In genomic region chr20:1323256-1323655, GRCh38 we compare ENCODE assay signal across 1 cellular context.
TF ChIP-seq lines count a peak whose summit lies in the region.

No MANE protein-coding gene starts in this region.

TF ChIP-seq in GM23338, 12 proteins besides CTCF, POLR2A, EP300 and RAD21 (continued from another document):
- no peak for TF ChIP-seq ZNF462 (CRISPR knock-in tag; IDR thresholded peaks at IDR 0.05)
- no peak for TF ChIP-seq EZH2 (IDR thresholded peaks at IDR 0.05; ENCODE audit: low read depth, unreplicated experiment)
- no peak for TF ChIP-seq REST (IDR thresholded peaks at IDR 0.05; ENCODE audit: unreplicated experiment)
- no peak for TF ChIP-seq ZNF331 (CRISPR knock-in tag; IDR thresholded peaks at IDR 0.05; ENCODE audit: low read depth)
- TF ChIP-seq ETS1 (IDR thresholded peaks at IDR 0.05), result no peak
- TF ChIP-seq JUNB (IDR thresholded peaks at IDR 0.05; ENCODE audit: unreplicated experiment), result no peak
- TF ChIP-seq EZH2phosphoT487 (IDR thresholded peaks at IDR 0.05; ENCODE audit: unreplicated experiment), result no peak
- no peak for TF ChIP-seq CREB1 (CRISPR knock-in tag; IDR thresholded peaks at IDR 0.05; ENCODE audit: low read depth)
- no peak for TF ChIP-seq POLR2AphosphoS5 (IDR thresholded peaks at IDR 0.05; ENCODE audit: low read depth)
- no peak for TF ChIP-seq NANOG (IDR thresholded peaks at IDR 0.05; ENCODE audit: borderline replicate concordance)
